In genomic region chr5:65102826-65103673, GRCh38 we compare ENCODE assay signal across 9 cellular contexts.
DNase-seq lines count a peak whose midpoint lies in the region; ATAC-seq and TF ChIP-seq lines count a peak whose summit lies in the region.
"Had no signal": no experiment of that assay in that cellular context is flagged by ENCODE, and none has a peak within 500 bp of the region (broad histone marks: within the 10 kb centered on the region; RNA-seq: fewer than 3 reads in every experiment).

No MANE protein-coding gene starts in this region.

- peaks cover 44% of the 10 kb centered on the region for H3K4me1 Mint-ChIP-seq in CD4-positive, alpha-beta T cell (ENCODE audit: low read depth)

- peak overlapping the region; percentile 80 for H3K27ac Mint-ChIP-seq in CD4-positive, alpha-beta T cell

- intact Hi-C loops in CD4-positive, alpha-beta T cell (cut with DNase I, micrococcal nuclease): loop anchor here (2.0 to 5.0 kb wide), 3 partner anchors 66 to 380 kb away; no protein-coding TSS in a partner anchor
- intact Hi-C loops in vagina (cut with DNase I): no loop called here

- H3K36me3 Mint-ChIP-seq in CD4-positive, alpha-beta T cell (ENCODE audit: low read depth): no peaks in the 10 kb centered on the region

- H3K27me3 ChIP-seq in CD4-positive, alpha-beta T cell (ENCODE audit: control insufficient read depth, insufficient read depth, low read length): no peaks in the 10 kb centered on the region
- H3K27me3 ChIP-seq in gastroesophageal sphincter: no peaks in the 10 kb centered on the region
- H3K27me3 ChIP-seq in parathyroid adenoma (ENCODE audit: control insufficient read depth, insufficient read depth, low read length): no peaks in the 10 kb centered on the region
- H3K27me3 ChIP-seq in vagina: no peaks in the 10 kb centered on the region
- H3K27me3 ChIP-seq: SJSA1 had no signal

- H3K4me3 ChIP-seq in gastroesophageal sphincter (peak overlapping the region; percentile 48 to 68), parathyroid adenoma (ENCODE audit: low read depth, low read length) (peak overlapping the region; percentile 71), vagina (peak overlapping the region; percentile 57 to 69)
- H3K4me3 ChIP-seq: SJSA1 had no signal

- TF ChIP-seq POLR2A in gastroesophageal sphincter (IDR thresholded peaks at IDR 0.05): peak in 1 of 2 donors; percentile 11
- no peak for TF ChIP-seq POLR2A in vagina (IDR thresholded peaks at IDR 0.05)

- peak overlapping the region; percentile 29 for H3K27ac ChIP-seq in CD4-positive, alpha-beta T cell (ENCODE audit: low read depth, low read length)
- peak overlapping the region; percentile 52 to 90 (median 88) for H3K27ac ChIP-seq in gastroesophageal sphincter
- H3K27ac ChIP-seq in parathyroid adenoma: peak overlapping the region; percentile 57
- peak overlapping the region; percentile 74 for H3K27ac ChIP-seq in vagina
- H3K27ac ChIP-seq: SJSA1 had no signal

- TF ChIP-seq EP300 in gastroesophageal sphincter (IDR thresholded peaks at IDR 0.05): no peak

- H3K27me3 Mint-ChIP-seq in CD4-positive, alpha-beta T cell: no peaks in the 10 kb centered on the region

- TF ChIP-seq CTCF in CD4-positive, alpha-beta T cell (IDR thresholded peaks at IDR 0.05): peak; percentile 17
- TF ChIP-seq CTCF in gastroesophageal sphincter (IDR thresholded peaks at IDR 0.05) (peak in 2 of 4 experiments; percentile 8 to 71), parathyroid adenoma (IDR thresholded peaks at IDR 0.05) (peak; percentile 31), vagina (IDR thresholded peaks at IDR 0.05) (peak in 1 of 3 experiments; percentile 39)

- no peak overlapping the region for H3K9ac ChIP-seq in parathyroid adenoma

- peak overlapping the region; percentile 60 for H3K4me2 ChIP-seq in parathyroid adenoma (ENCODE audit: low read length)

- H3K36me3 ChIP-seq in gastroesophageal sphincter: no peaks in the 10 kb centered on the region
- no peaks in the 10 kb centered on the region for H3K36me3 ChIP-seq in parathyroid adenoma (ENCODE audit: control insufficient read depth, insufficient read depth, low read length)
- H3K36me3 ChIP-seq in vagina: no peaks in the 10 kb centered on the region
- H3K36me3 ChIP-seq: SJSA1 had no signal

- CTCF ChIA-PET in CD4-positive, alpha-beta T cell (lab: Charles Lee): interaction anchor here (0.7 to 1.6 kb wide), 6 partner anchors 33 to 380 kb away, joined by 3 to 6 read pairs (median 3); no protein-coding TSS in a partner anchor

- peak; percentile 72 for ATAC-seq in CD4-positive, alpha-beta T cell (ENCODE audit: poor library complexity)
- ATAC-seq in GM19438 (IDR thresholded peaks at IDR 0.05; ENCODE audit: low read depth, unreplicated experiment): peak; percentile 77
- ATAC-seq in HG03521 (IDR thresholded peaks at IDR 0.05; ENCODE audit: unreplicated experiment): peak; percentile 78
- peak; percentile 68 for ATAC-seq in gastroesophageal sphincter

- peak overlapping the region; percentile 89 for H3K4me3 Mint-ChIP-seq in CD4-positive, alpha-beta T cell

- 4% methylated on average over 4 to 21 of the region's 62 CpGs for WGBS in gastroesophageal sphincter (ENCODE audit: low coverage in 1 of 2), 2 donors

- no peaks in the 10 kb centered on the region for H3K79me2 ChIP-seq in parathyroid adenoma

- POLR2A ChIA-PET in CD4-positive, alpha-beta T cell (lab: Charles Lee): interaction anchor here (0.8 to 1.7 kb wide), 6 partner anchors 14 to 460 kb away, joined by 3 to 11 read pairs (median 5); partner anchors contain the start of genes ADAMTS6, CENPK and PPWD1

- H3K9me3 Mint-ChIP-seq in CD4-positive, alpha-beta T cell: no peaks in the 10 kb centered on the region

- peaks cover 0 to 36% (median 0%) of the 10 kb centered on the region in 3 donors for H3K4me1 ChIP-seq in gastroesophageal sphincter
- no peaks in the 10 kb centered on the region for H3K4me1 ChIP-seq in parathyroid adenoma
- no peaks in the 10 kb centered on the region for H3K4me1 ChIP-seq in vagina

- peak; percentile 12 to 59 (median 34) for DNase-seq in CD4-positive, alpha-beta T cell
- DNase-seq in RKO (ENCODE audit: low spot score) (peak; percentile 53), vagina (ENCODE audit: extremely low spot score in 2 of 2) (peak in 1 of 2 donors; percentile 84)
- peak; percentile 17 for DNase-seq in activated gamma-delta T cell treated with anti-CD3 and anti-CD28 coated beads, Interleukin-2, amount 50 U/mL, for 16 hours (ENCODE audit: low read depth)

- peak overlapping the region; percentile 94 for H2AFZ ChIP-seq in parathyroid adenoma

- no peaks in the 10 kb centered on the region for H3K9me3 ChIP-seq in CD4-positive, alpha-beta T cell (ENCODE audit: control insufficient read depth, low read length)
- H3K9me3 ChIP-seq in gastroesophageal sphincter: no peaks in the 10 kb centered on the region
- H3K9me3 ChIP-seq in parathyroid adenoma (ENCODE audit: control insufficient read depth, low read length): no peaks in the 10 kb centered on the region
- H3K9me3 ChIP-seq in vagina: no peaks in the 10 kb centered on the region
- H3K9me3 ChIP-seq: SJSA1 had no signal

Comparison
In these comparisons a context has a peak if more than half of its experiments do, and no peak if none do; other contexts are left out.
1. H3K27ac ChIP-seq: peak in every context shown above with its lines; median percentile 88 in gastroesophageal sphincter; 74 in vagina; 57 in parathyroid adenoma; 29 in CD4-positive, alpha-beta T cell.